ENCODE assay signal across 1 cellular context in genomic region chr6:89454300-89454699, GRCh38.
TF ChIP-seq lines count a peak whose summit lies in the region.

No MANE protein-coding gene starts in this region.

TF ChIP-seq in HEK293, 187 proteins besides CTCF, POLR2A, EP300 and RAD21:
- TF ChIP-seq ATF2 (tag by site-specific recombination; IDR thresholded peaks at IDR 0.05; ENCODE audit: low read depth) (0 out of 2 replicates have a peak, but pooled peaks have one; percentile 9), OVOL3 (tag by site-specific recombination; IDR thresholded peaks at IDR 0.05) (no peak)
